ENCODE assay signal across 12 cellular contexts in the genomic region with DNA sequence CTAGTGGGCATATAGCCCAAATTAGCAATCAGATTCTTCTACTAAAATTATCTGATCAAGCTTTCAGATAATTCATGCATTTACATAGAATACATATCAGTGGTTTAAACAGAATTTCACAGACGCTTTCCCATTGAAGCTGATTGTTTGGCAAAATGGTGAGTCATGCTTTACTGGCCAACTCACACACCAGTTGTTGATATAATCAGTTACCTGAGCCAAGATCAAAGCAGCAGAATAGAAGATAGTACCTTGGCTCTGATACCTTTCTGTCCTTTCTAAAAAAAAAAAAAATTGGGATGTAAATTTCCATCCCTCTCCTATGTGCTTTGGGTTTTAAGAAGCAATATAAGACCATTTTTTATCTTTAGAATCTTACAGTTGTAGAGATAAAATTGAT. TPM values are rescaled to one million over a fixed set of nuclear protein-coding genes. Genes with fewer than 3 reads are reported as not detected.
DNase-seq lines count a peak whose midpoint lies in the region; ATAC-seq lines count a peak whose summit lies in the region.
"Had no signal": no experiment of that assay in that cellular context is flagged by ENCODE, and none has a peak within 500 bp of the region (broad histone marks: within the 10 kb centered on the region; RNA-seq: fewer than 3 reads in every experiment).

No MANE protein-coding gene starts in this region.

- ATAC-seq in GM19467 (IDR thresholded peaks at IDR 0.05; ENCODE audit: unreplicated experiment), result no peak

- no peak overlapping the region for H3K4me2 ChIP-seq in mesendoderm (ENCODE audit: low read length)

- DNase-seq in Daoy (ENCODE audit: low read depth) (peak; percentile 35), NCI-H2081 treated with DMSO at 0.1 percent for 48 hours (lab: John Stamatoyannopoulos, UW) (peak; percentile 3), dermis blood vessel endothelial cell (peak; percentile 63), mesendoderm (peak; percentile 89), GM19238 (ENCODE audit: insufficient read length, low spot score) (no peak), MG63 (no peak)
- DNase-seq in activated CD4-positive, CD25-positive, alpha-beta regulatory T cell (lab: John Stamatoyannopoulos, UW), result no peak
- DNase-seq: activated CD4-positive, alpha-beta memory T cell treated with anti-CD3 and anti-CD28 coated beads for 36 hours; midbrain; NCI-H1048 had no signal

- no peaks in the 10 kb centered on the region for H3K9me3 ChIP-seq in MG63

- no CpG with 5 or more reads among the region's 1 CpG for WGBS in mesendoderm (ENCODE audit: extremely low coverage, insufficient coverage, low lambda C conversion rate)

- no peak overlapping the region for H2BK5ac ChIP-seq in mesendoderm (ENCODE audit: low read length)

- H3K27me3 ChIP-seq in mesendoderm (ENCODE audit: insufficient read depth, low read length, poor library complexity) (no peaks in the 10 kb centered on the region), MG63 (no peaks in the 10 kb centered on the region)

- no peak overlapping the region for H2BK120ac ChIP-seq in mesendoderm (ENCODE audit: low read depth, low read length)

- no peak overlapping the region for H3K18ac ChIP-seq in mesendoderm (ENCODE audit: low read length)

- peaks cover 7% of the 10 kb centered on the region for H3K79me1 ChIP-seq in mesendoderm (ENCODE audit: low read length)

- no peaks in the 10 kb centered on the region for H3K36me3 ChIP-seq in mesendoderm (ENCODE audit: control insufficient read depth, insufficient read depth, low read length)
- H3K36me3 ChIP-seq in MG63, result no peaks in the 10 kb centered on the region; the same call in 1 of the 2 replicates

- no peak overlapping the region for H2AK5ac ChIP-seq in mesendoderm (ENCODE audit: low read length)

- H3K4me3 ChIP-seq in mesendoderm (ENCODE audit: low read length), result no peak overlapping the region
- no peak overlapping the region for H3K4me3 ChIP-seq in MG63

- peaks cover 9% of the 10 kb centered on the region for H3K79me2 ChIP-seq in mesendoderm (ENCODE audit: control insufficient read depth, insufficient read depth, low read length)

- no peak overlapping the region for H4K5ac ChIP-seq in mesendoderm (ENCODE audit: low read length)

- H3K4me1 ChIP-seq in mesendoderm (ENCODE audit: control insufficient read depth, low read depth, low read length), result peaks cover 2% of the 10 kb centered on the region

- H3K27ac ChIP-seq in mesendoderm (ENCODE audit: low read depth, low read length), result no peak overlapping the region
- H3K27ac ChIP-seq: HL-60 had no signal

- H3K56ac ChIP-seq in mesendoderm (ENCODE audit: low read length), result no peak overlapping the region

- H3K23ac ChIP-seq in mesendoderm (ENCODE audit: low read length), result no peak overlapping the region

- H3K4ac ChIP-seq in mesendoderm (ENCODE audit: low read depth, low read length), result no peak overlapping the region

- no peak overlapping the region for H3K9ac ChIP-seq in mesendoderm (ENCODE audit: low read length)

- H4K8ac ChIP-seq in mesendoderm (ENCODE audit: low read depth, low read length), result no peak overlapping the region

- no peak overlapping the region for H2BK15ac ChIP-seq in mesendoderm (replicated peaks; ENCODE audit: low read depth)

RNA-seq across cellular contexts. Expression of gene SOCS5, which starts 38.5 kb away (rescaled TPM):
- 11.8 and 15.4 TPM in 2 replicates for total RNA-seq in Daoy (2014; rRNA removed; shearing (Covaris generic))
- 27.4 and 29.4 TPM in 2 replicates for total RNA-seq in dermis blood vessel endothelial cell
- polyA plus RNA-seq in mesendoderm (2013, experiment 1 of 2), result 9.1 TPM
- polyA plus RNA-seq in mesendoderm (2013, experiment 2 of 2), result 8.8 TPM
- 18.4 and 28.1 TPM in 2 replicates for total RNA-seq in MG63 (2014; rRNA removed; shearing (Covaris generic); ENCODE audit: low replicate concordance)

Comparison
In these comparisons a context has a peak if more than half of its experiments do, and no peak if none do; other contexts are left out.
1. DNase-seq: peak in Daoy (single experiment), NCI-H2081 treated with DMSO at 0.1 percent for 48 hours (single experiment), dermis blood vessel endothelial cell (single experiment) and mesendoderm (single experiment); none in GM19238 (single experiment), activated CD4-positive, CD25-positive, alpha-beta regulatory T cell (0 of 4) and MG63 (single experiment).